In the genomic region with DNA sequence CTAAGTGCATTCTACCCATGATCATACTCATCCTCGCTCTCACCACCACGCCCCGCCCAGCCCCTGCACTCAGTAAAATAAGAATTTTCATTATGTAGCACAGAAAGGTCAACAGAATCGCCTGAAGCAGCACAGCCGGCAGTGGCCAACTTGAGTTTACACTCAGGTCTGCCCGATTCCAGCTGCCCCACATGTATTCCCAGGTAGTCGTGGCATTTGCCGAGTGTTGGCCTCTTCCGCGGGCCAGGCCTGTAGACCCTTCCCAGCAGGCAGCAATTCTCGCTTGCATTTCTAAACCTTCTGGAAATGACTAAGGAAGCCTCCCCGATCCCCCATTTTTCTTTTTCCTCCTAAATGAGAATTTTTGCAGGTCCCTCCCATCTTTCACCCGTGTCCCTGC, we compare ENCODE assay signal across 32 cellular contexts. TPM values are rescaled to one million over a fixed set of nuclear protein-coding genes. Genes with fewer than 3 reads are reported as not detected.
"Had no signal": no experiment of that assay in that cellular context is flagged by ENCODE, and none has a peak within 500 bp of the region (broad histone marks: within the 10 kb centered on the region; RNA-seq: fewer than 3 reads in every experiment).

No MANE protein-coding gene starts in this region.

- H3K4me1 ChIP-seq: colonic mucosa, esophagus squamous epithelium, heart right ventricle, left lung, psoas muscle, spleen, upper lobe of left lung had no signal

- H3K4me3 ChIP-seq: colonic mucosa, esophagus squamous epithelium, heart right ventricle, left lung, neural progenitor cell, ovary, psoas muscle, skin epidermis, spleen, thoracic aorta, tibial nerve, upper lobe of left lung had no signal

- H3K9me3 ChIP-seq: colonic mucosa, esophagus squamous epithelium, heart right ventricle, left lung, ovary, psoas muscle, spleen, thoracic aorta, tibial nerve, upper lobe of left lung had no signal

- H3K36me3 ChIP-seq: colonic mucosa, esophagus squamous epithelium, heart right ventricle, left lung, neural progenitor cell, ovary, spleen, thoracic aorta, tibial nerve, upper lobe of left lung had no signal

- ATAC-seq: heart right ventricle; left cardiac atrium; left lung; naive thymus-derived CD4-positive, alpha-beta T cell; psoas muscle; right cardiac atrium; stimulated activated naive B cell treated with anti-CD40 and anti-IgM and Interleukin-4, amounts not matched to agents 10 μg/mL and 1 μg/mL and 100 μg/mL, for 72 hours had no signal

- FAIRE-seq: endometrium, islet of Langerhans, urothelium cell line had no signal

- H3K9ac ChIP-seq: neural progenitor cell had no signal

- H3K27me3 ChIP-seq: colonic mucosa, esophagus squamous epithelium, heart right ventricle, left lung, neural progenitor cell, ovary, spleen, tibial nerve, upper lobe of left lung had no signal

- DNase-seq: colonic mucosa; dermis blood vessel endothelial cell; effector memory CD4-positive, alpha-beta T cell; erythroblast; esophagus squamous epithelium; foreskin melanocyte; glutamatergic neuron; heart right ventricle; hippocampal formation; left cardiac atrium; mammary epithelial cell; mesendoderm; midbrain; naive thymus-derived CD4-positive, alpha-beta T cell; nucleus accumbens; ovary; right cardiac atrium; spleen; stimulated activated CD4-positive, alpha-beta T cell treated with anti-CD3 and anti-CD28 coated beads, Interleukin-4, amount 100 ng/mL, for 4 hours; stimulated activated naive B cell treated with anti-CD40 and anti-IgM and Interleukin-4, amounts not matched to agents 10 μg/mL and 1 μg/mL and 100 μg/mL, for 72 hours had no signal

- H3K27ac ChIP-seq: colonic mucosa, esophagus squamous epithelium, heart right ventricle, left lung, neural progenitor cell, ovary, psoas muscle, skin epidermis, spleen, thoracic aorta, tibial nerve, upper lobe of left lung had no signal

RNA-seq across cellular contexts. Expression of a gene that starts 0.6 kb away (rescaled TPM):
- total RNA-seq: dermis blood vessel endothelial cell; heart right ventricle; kidney epithelial cell; left cardiac atrium; lower leg skin; naive thymus-derived CD4-positive, alpha-beta T cell; psoas muscle; right cardiac atrium; spleen; thoracic aorta; tibial nerve had no signal
- polyA plus RNA-seq: heart right ventricle; naive thymus-derived CD4-positive, alpha-beta T cell; ovary; psoas muscle; right cardiac atrium had no signal
